In the genomic region with DNA sequence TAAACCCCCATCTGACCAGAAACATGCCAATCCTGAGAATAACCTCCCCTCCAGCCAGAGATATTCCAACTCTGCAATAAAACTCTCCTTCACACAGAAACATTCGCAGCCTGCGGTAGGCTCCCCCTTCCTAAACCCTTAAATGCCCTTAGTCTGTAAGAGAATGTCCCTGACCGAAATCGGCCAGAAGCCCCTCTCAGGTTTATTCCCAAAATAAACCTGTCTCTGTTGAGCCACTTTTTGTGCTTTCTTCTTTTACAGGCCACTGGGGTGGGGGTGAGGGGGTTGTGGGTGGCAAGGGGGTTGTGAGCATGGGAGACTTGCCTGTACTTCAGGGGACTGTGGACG, we compare ENCODE assay signal across 18 cellular contexts. TPM values are rescaled to one million over a fixed set of nuclear protein-coding genes. Genes with fewer than 3 reads are reported as not detected.
DNase-seq lines count a peak whose midpoint lies in the region; ATAC-seq, FAIRE-seq and TF ChIP-seq lines count a peak whose summit lies in the region.
"Had no signal": no experiment of that assay in that cellular context is flagged by ENCODE, and none has a peak within 500 bp of the region (broad histone marks: within the 10 kb centered on the region; RNA-seq: fewer than 3 reads in every experiment).

No MANE protein-coding gene starts in this region.

- H3K27ac ChIP-seq in HepG2 (ENCODE audit: extremely low read length, insufficient read depth, low read length) (no peak overlapping the region), right lobe of liver (no peak overlapping the region), K562 (ENCODE audit: extremely low read depth, low read depth, low read length) (no peak overlapping the region), sigmoid colon (no peak overlapping the region)
- H3K27ac ChIP-seq: 22Rv1 had no signal

- H4K20me1 ChIP-seq in HepG2 (ENCODE audit: insufficient read depth, low read length) (no peaks in the 10 kb centered on the region), K562 (replicated peaks; ENCODE audit: control insufficient read depth, insufficient read depth, low read length) (no peaks in the 10 kb centered on the region)

- peak overlapping the region; percentile 11 for H3K27ac Mint-ChIP-seq in activated CD4-positive, alpha-beta T cell treated with anti-CD3 and anti-CD28 coated beads, Interleukin-2, amount 10 ng/mL, durations not matched to agents 7 days and 5 days
- H3K27ac Mint-ChIP-seq in activated CD4-positive, alpha-beta T cell treated with anti-CD3 and anti-CD28 coated beads for 36 hours, result no peak overlapping the region
- H3K27ac Mint-ChIP-seq: HFFc6 had no signal

- FAIRE-seq in HepG2 (lab: Jason Lieb, UNC) (no peak), K562 (lab: Jason Lieb, UNC) (no peak)
- FAIRE-seq: GM19239, H1 had no signal

- no TSS peak for BruUV-seq in HepG2 (replicated peaks; lab: Mats Ljungman, UMichigan)
- BruUV-seq in K562 (replicated peaks; lab: Mats Ljungman, UMichigan), result no TSS peak

- H3K4me3 ChIP-seq in HepG2 (replicated peaks in 1 of 3; ENCODE audit: insufficient read depth in 1 of 3, low read depth in 2 of 3, low read length in 3 of 3) (no peak overlapping the region), right lobe of liver (no peak overlapping the region), K562 (no peak overlapping the region), sigmoid colon (no peak overlapping the region)
- H3K4me3 ChIP-seq: HAP-1 had no signal

- no peaks in the 10 kb centered on the region for H3K79me2 ChIP-seq in HepG2 (ENCODE audit: insufficient read depth, low read length)
- H3K79me2 ChIP-seq in K562 (ENCODE audit: control insufficient read depth, insufficient read depth, low read length), result no peaks in the 10 kb centered on the region

- H3K36me3 Mint-ChIP-seq in activated CD4-positive, alpha-beta T cell treated with anti-CD3 and anti-CD28 coated beads, Interleukin-2, amount 10 ng/mL, durations not matched to agents 7 days and 5 days (ENCODE audit: low read depth), result no peaks in the 10 kb centered on the region
- peaks cover 3% of the 10 kb centered on the region for H3K36me3 Mint-ChIP-seq in activated CD4-positive, alpha-beta T cell treated with anti-CD3 and anti-CD28 coated beads for 36 hours (ENCODE audit: low read depth)

- H3K4me1 Mint-ChIP-seq in activated CD4-positive, alpha-beta T cell treated with anti-CD3 and anti-CD28 coated beads, Interleukin-2, amount 10 ng/mL, durations not matched to agents 7 days and 5 days, result peaks cover 6% of the 10 kb centered on the region
- peaks cover 7% of the 10 kb centered on the region for H3K4me1 Mint-ChIP-seq in activated CD4-positive, alpha-beta T cell treated with anti-CD3 and anti-CD28 coated beads for 36 hours

- H3K36me3 ChIP-seq in HepG2 (replicated peaks in 1 of 2; ENCODE audit: control insufficient read depth in 1 of 2, insufficient read depth in 2 of 2, low read length in 2 of 2), result no peaks in the 10 kb centered on the region
- no peaks in the 10 kb centered on the region for H3K36me3 ChIP-seq in right lobe of liver
- no peaks in the 10 kb centered on the region for H3K36me3 ChIP-seq in K562 (ENCODE audit: control insufficient read depth, insufficient read depth, low read length)
- H3K36me3 ChIP-seq in sigmoid colon, result peaks cover 0 to 7% (median 0%) of the 10 kb centered on the region in 4 donors
- H3K36me3 ChIP-seq: HAP-1 had no signal

- TF ChIP-seq RAD21 in HepG2 (CRISPR knock-in tag; IDR thresholded peaks at IDR 0.05) (no peak), K562 (CRISPR knock-in tag; conservative IDR thresholded peaks at IDR 0.05 in 1 of 2, IDR thresholded peaks at IDR 0.05 in 1 of 2) (no peak)

- H3K9me3 Mint-ChIP-seq in activated CD4-positive, alpha-beta T cell treated with anti-CD3 and anti-CD28 coated beads, Interleukin-2, amount 10 ng/mL, durations not matched to agents 7 days and 5 days, result no peaks in the 10 kb centered on the region
- no peaks in the 10 kb centered on the region for H3K9me3 Mint-ChIP-seq in activated CD4-positive, alpha-beta T cell treated with anti-CD3 and anti-CD28 coated beads for 36 hours (ENCODE audit: low read depth)
- H3K9me3 Mint-ChIP-seq: CD8-positive, alpha-beta memory T cell; HFFc6 had no signal

- H3K9me1 ChIP-seq in K562 (ENCODE audit: control insufficient read depth, insufficient read depth, low read length), result no peaks in the 10 kb centered on the region

- CTCF ChIA-PET in activated CD4-positive, alpha-beta T cell treated with anti-CD3 and anti-CD28 coated beads, Interleukin-2, amount 10 ng/mL, durations not matched to agents 7 days and 5 days (lab: Charles Lee), result no interaction called here
- CTCF ChIA-PET in activated CD4-positive, alpha-beta T cell treated with anti-CD3 and anti-CD28 coated beads for 36 hours (lab: Charles Lee), result no interaction called here
- CTCF ChIA-PET in HepG2 (lab: Yijun Ruan, JAX; ENCODE audit: low intra/inter-chr PET ratio, low total read pairs) (no interaction called here), K562 (lab: Yijun Ruan, JAX; ENCODE audit: low intra/inter-chr PET ratio) (no interaction called here)

- no peak for ATAC-seq in activated CD4-positive, alpha-beta T cell treated with anti-CD3 and anti-CD28 coated beads for 36 hours
- ATAC-seq in HepG2, result no peak
- no peak for ATAC-seq in right lobe of liver
- ATAC-seq in K562, result no peak
- no peak for ATAC-seq in GM19467 (IDR thresholded peaks at IDR 0.05; ENCODE audit: unreplicated experiment)
- ATAC-seq in HG02885 (IDR thresholded peaks at IDR 0.05; ENCODE audit: poor library complexity, unreplicated experiment), result no peak

- no peak overlapping the region for H3K4me3 Mint-ChIP-seq in activated CD4-positive, alpha-beta T cell treated with anti-CD3 and anti-CD28 coated beads, Interleukin-2, amount 10 ng/mL, durations not matched to agents 7 days and 5 days
- no peak overlapping the region for H3K4me3 Mint-ChIP-seq in activated CD4-positive, alpha-beta T cell treated with anti-CD3 and anti-CD28 coated beads for 36 hours
- H3K4me3 Mint-ChIP-seq: CD14-positive monocyte, HFFc6 had no signal

- H3K9me3 ChIP-seq in HepG2 (ENCODE audit: low read length), result no peaks in the 10 kb centered on the region
- no peaks in the 10 kb centered on the region for H3K9me3 ChIP-seq in right lobe of liver
- H3K9me3 ChIP-seq in K562 (replicated peaks; ENCODE audit: control insufficient read depth, insufficient read depth, low read depth, low read length), result no peaks in the 10 kb centered on the region
- no peaks in the 10 kb centered on the region for H3K9me3 ChIP-seq in sigmoid colon
- H3K9me3 ChIP-seq: Caco-2, HAP-1 had no signal

- no peak for TF ChIP-seq CTCF in HepG2 (CRISPR knock-in tag; IDR thresholded peaks at IDR 0.05)
- TF ChIP-seq CTCF in right lobe of liver (IDR thresholded peaks at IDR 0.05), result no peak
- TF ChIP-seq CTCF in K562 (IDR thresholded peaks at IDR 0.05 in 2 of 3, conservative IDR thresholded peaks at IDR 0.05 in 1 of 3; ENCODE audit: insufficient read depth in 2 of 3, low read depth in 1 of 3, low read length in 3 of 3), result no peak
- no peak for TF ChIP-seq CTCF in sigmoid colon (IDR thresholded peaks at IDR 0.05)

- H3K4me2 ChIP-seq in HepG2 (ENCODE audit: low read depth, low read length), result no peak overlapping the region
- H3K4me2 ChIP-seq in K562 (ENCODE audit: insufficient read depth, low read length), result no peak overlapping the region

- no peak for TF ChIP-seq EP300 in HepG2 (IDR thresholded peaks at IDR 0.05; ENCODE audit: low read depth in 2 of 2, low read length in 2 of 2)
- no peak for TF ChIP-seq EP300 in HepG2 (CRISPR knock-in tag; IDR thresholded peaks at IDR 0.05; ENCODE audit: borderline replicate concordance)
- TF ChIP-seq EP300 in K562 (IDR thresholded peaks at IDR 0.05; ENCODE audit: low read length), result no peak
- no peak for TF ChIP-seq EP300 in sigmoid colon (IDR thresholded peaks at IDR 0.05)

- TF ChIP-seq POLR2A in HepG2 (IDR thresholded peaks at IDR 0.05; ENCODE audit: insufficient read depth in 1 of 2, low read depth in 2 of 2, low read length in 2 of 2) (no peak), right lobe of liver (IDR thresholded peaks at IDR 0.05) (no peak), K562 (conservative IDR thresholded peaks at IDR 0.05) (no peak), sigmoid colon (IDR thresholded peaks at IDR 0.05) (no peak)

- WGBS in HepG2 (ENCODE audit: low lambda C conversion rate), result 80% methylated on average over 5 of the region's 5 CpGs
- 65% methylated on average over 2 of the region's 5 CpGs for WGBS in right lobe of liver (ENCODE audit: insufficient coverage, low coverage, low lambda C conversion rate, missing lambda C conversion rate)
- 51% methylated on average over 4 of the region's 5 CpGs for WGBS in K562 (ENCODE audit: insufficient coverage, low coverage, missing lambda C conversion rate)
- 87 to 89% methylated on average over 5 of the region's 5 CpGs for WGBS in sigmoid colon, 2 donors

- H2AFZ ChIP-seq in HepG2 (ENCODE audit: low read length), result no peak overlapping the region
- no peak overlapping the region for H2AFZ ChIP-seq in K562 (ENCODE audit: low read depth, low read length)

- in situ Hi-C loops in HepG2 (cut with HindIII; ENCODE audit: extremely low pct_ligation_motif_present, low pct_unique_long_range_greater_than_20kb), result no loop called here
- in situ Hi-C loops in K562 (cut with MboI), result no loop called here

- no peaks in the 10 kb centered on the region for H3K27me3 Mint-ChIP-seq in activated CD4-positive, alpha-beta T cell treated with anti-CD3 and anti-CD28 coated beads, Interleukin-2, amount 10 ng/mL, durations not matched to agents 7 days and 5 days
- no peaks in the 10 kb centered on the region for H3K27me3 Mint-ChIP-seq in activated CD4-positive, alpha-beta T cell treated with anti-CD3 and anti-CD28 coated beads for 36 hours
- H3K27me3 Mint-ChIP-seq: CD8-positive, alpha-beta memory T cell had no signal

- DNase-seq in activated CD4-positive, alpha-beta T cell treated with anti-CD3 and anti-CD28 coated beads, Interleukin-2, amount 10 ng/mL, durations not matched to agents 7 days and 5 days, result no peak
- no peak for DNase-seq in activated CD4-positive, alpha-beta T cell treated with anti-CD3 and anti-CD28 coated beads for 36 hours
- DNase-seq in HepG2 (ENCODE audit: low spot score) (no peak), right lobe of liver (no peak), K562 (ENCODE audit: extremely low read depth in 1 of 4, low spot score in 3 of 4) (no peak), sigmoid colon (peak; percentile 47)
- DNase-seq: GF-D8, HFFc6 had no signal

- H3K27me3 ChIP-seq in HepG2 (ENCODE audit: control insufficient read depth in 1 of 2, insufficient read depth in 2 of 2, low read length in 2 of 2) (peaks cover 5 to 28% of the 10 kb centered on the region in 2 experiments; a peak in 4 of 5 replicates), right lobe of liver (no peaks in the 10 kb centered on the region), K562 (ENCODE audit: control insufficient read depth in 2 of 2, insufficient read depth in 2 of 2, low read length in 2 of 2) (peaks cover 3 to 33% of the 10 kb centered on the region in 2 experiments; a peak in 3 of 5 replicates), sigmoid colon (peaks cover 0 to 25% (median 19%) of the 10 kb centered on the region in 3 donors)

- H3K4me1 ChIP-seq in HepG2 (ENCODE audit: insufficient read depth, low read length) (peaks cover 19% of the 10 kb centered on the region), right lobe of liver (no peaks in the 10 kb centered on the region), K562 (replicated peaks in 1 of 2; ENCODE audit: control insufficient read depth in 2 of 2, insufficient read depth in 2 of 2, low read length in 2 of 2) (peaks cover 3 to 71% of the 10 kb centered on the region in 2 experiments; a peak in 2 of 5 replicates), sigmoid colon (peaks cover 0 to 16% (median 13%) of the 10 kb centered on the region in 4 donors)
- H3K4me1 ChIP-seq: Caco-2 had no signal

- intact Hi-C loops in activated CD4-positive, alpha-beta T cell treated with anti-CD3 and anti-CD28 coated beads for 36 hours (cut with DNase I, micrococcal nuclease), result no loop called here
- intact Hi-C loops in HepG2 (cut with micrococcal nuclease; ENCODE audit: unreplicated experiment) (no loop called here), right lobe of liver (cut with DNase I) (no loop called here), K562 (cut with micrococcal nuclease) (no loop called here), sigmoid colon (cut with DNase I) (no loop called here)

- H3K9ac ChIP-seq in HepG2 (ENCODE audit: insufficient read depth, low read depth, low read length), result no peak overlapping the region
- H3K9ac ChIP-seq in K562 (ENCODE audit: insufficient read depth in 1 of 2, low read depth in 2 of 2, low read length in 2 of 2), result no peak overlapping the region

- POLR2A ChIA-PET in activated CD4-positive, alpha-beta T cell treated with anti-CD3 and anti-CD28 coated beads, Interleukin-2, amount 10 ng/mL, durations not matched to agents 7 days and 5 days (lab: Charles Lee), result no interaction called here
- POLR2A ChIA-PET in activated CD4-positive, alpha-beta T cell treated with anti-CD3 and anti-CD28 coated beads for 36 hours (lab: Charles Lee), result no interaction called here
- POLR2A ChIA-PET in HepG2 (lab: Yijun Ruan, JAX), result interaction anchor here (1.0 kb wide), 2 partner anchors 13 kb away, joined by 3 to 4 read pairs; no protein-coding TSS in a partner anchor
- POLR2A ChIA-PET in K562 (lab: Yijun Ruan, JAX), result interaction anchor here (0.6 kb wide), 1 partner anchor 393 kb away, joined by 4 read pairs; no protein-coding TSS in a partner anchor

RNA-seq across cellular contexts. Expression of a gene that starts 4.6 kb away (rescaled TPM):
- total RNA-seq in activated CD4-positive, alpha-beta T cell treated with anti-CD3 and anti-CD28 coated beads, Interleukin-2, amount 10 ng/mL, durations not matched to agents 7 days and 5 days, result 10 to 100 TPM; 25.2 to 33.3 TPM
- 10 to 100 TPM; 23.7 to 36.8 TPM for total RNA-seq in activated CD4-positive, alpha-beta T cell treated with anti-CD3 and anti-CD28 coated beads for 36 hours
- total RNA-seq in HepG2 (2016; rRNA removed; fragmentation: Illumina TruSeq; extraction: Trizol) (14.1 and 16.8 TPM in 2 replicates), right lobe of liver (10 to 100 TPM in 3 of 6 experiments, 1 to 10 TPM in 3; 5.1 to 18.6 (median 11.1) TPM), K562 (2014; rRNA removed) (14.0 and 16.4 TPM in 2 replicates), K562 (2014; rRNA removed; fragmentation: Illumina TruSeq; extraction: Trizol) (3.3 and 4.1 TPM in 2 replicates), K562 (2015; rRNA removed; fragmentation: Illumina TruSeq; extraction: Trizol) (11.8 TPM in 2 replicates), K562 (2021) (25.3 and 28.1 TPM in 2 replicates), sigmoid colon (10 to 100 TPM in 3 of 4 donors, 1 to 10 TPM in 1; 8.6 to 18.2 (median 15.3) TPM)
- total RNA-seq in HepG2 (2016; cell fraction: cytosol; rRNA removed; fragmentation: Illumina TruSeq; extraction: Trizol; ENCODE audit: low read depth), result 3.3 and 4.6 TPM in 2 replicates
- total RNA-seq in HepG2 (2016; cell fraction: insoluble cytoplasmic fraction; rRNA removed; fragmentation: Illumina TruSeq; extraction: Trizol), result 14.4 and 15.6 TPM in 2 replicates
- total RNA-seq in HepG2 (2016; cell fraction: membrane; rRNA removed; fragmentation: Illumina TruSeq; extraction: Trizol), result 9.8 and 9.9 TPM in 2 replicates
- total RNA-seq in HepG2 (2016; cell fraction: nucleus; rRNA removed; fragmentation: Illumina TruSeq; extraction: Trizol), result 8.9 and 10.7 TPM in 2 replicates
- polyA plus RNA-seq in HepG2 (2011; rRNA removed) (22.1 and 29.5 TPM in 2 replicates), K562 (2011; rRNA removed) (6.7 and 7.0 TPM in 2 replicates), K562 (2014; fragmentation: Illumina TruSeq; extraction: Trizol) (15.2 and 16.6 TPM in 2 replicates), K562 (2014; fragmentation: Nextera tagmentation; extraction: Ambion mirVana) (1 to 10 TPM in 1 of 2 experiments, under 1 TPM in 1; 0.99 to 1.7 TPM), K562 (2014; rRNA removed) (17.6 and 20.7 TPM in 2 replicates), sigmoid colon (10 to 100 TPM; 28.2 to 53.2 (median 42.1) TPM)
- polyA plus RNA-seq in HepG2 (2011; cell fraction: cytosol; rRNA removed), result 24.7 and 29.1 TPM in 2 replicates
- 72.9 and 75.2 TPM in 2 replicates for polyA plus RNA-seq in HepG2 (2011; cell fraction: nucleus; rRNA removed)
- 22.4 and 26.9 TPM in 2 replicates for polyA plus RNA-seq in HepG2 (2012)
- 4.6 and 4.8 TPM in 2 replicates for polyA plus RNA-seq in HepG2 (2016; cell fraction: cytosol; fragmentation: Illumina TruSeq; extraction: Trizol; ENCODE audit: low read depth)
- polyA plus RNA-seq in HepG2 (2016; cell fraction: insoluble cytoplasmic fraction; fragmentation: Illumina TruSeq; extraction: Trizol; ENCODE audit: low read depth), result 20.7 and 24.0 TPM in 2 replicates
- polyA plus RNA-seq in HepG2 (2016; cell fraction: membrane; fragmentation: Illumina TruSeq; extraction: Trizol; ENCODE audit: low read depth), result 11.7 and 12.0 TPM in 2 replicates
- 24.3 and 25.8 TPM in 2 replicates for polyA plus RNA-seq in HepG2 (2016; cell fraction: nucleus; fragmentation: Illumina TruSeq; extraction: Trizol; ENCODE audit: insufficient read depth, low read depth)
- 3.8 and 32.9 TPM in 2 replicates for polyA minus RNA-seq in HepG2 (2011; rRNA and poly(A)+ RNA removed; ENCODE audit: low replicate concordance)
- polyA minus RNA-seq in HepG2 (2011; cell fraction: cytosol; rRNA and poly(A)+ RNA removed), result 16.2 and 16.4 TPM in 2 replicates
- polyA minus RNA-seq in HepG2 (2011; cell fraction: nucleus; rRNA and poly(A)+ RNA removed), result 5.8 and 7.5 TPM in 2 replicates
- 4.0 and 14.5 TPM in 2 replicates for total RNA-seq in K562 (2011; cell fraction: chromatin; rRNA removed; ENCODE audit: low replicate concordance)
- total RNA-seq in K562 (2011; cell fraction: nucleolus; rRNA removed), result 13.0 and 14.3 TPM in 2 replicates
- 5.5 and 8.1 TPM in 2 replicates for total RNA-seq in K562 (2011; cell fraction: nucleoplasm; rRNA removed)
- 9.9 and 25.7 TPM in 2 replicates for polyA plus RNA-seq in K562 (2011; cell fraction: cytosol; rRNA removed)
- polyA plus RNA-seq in K562 (2011; cell fraction: nucleus; rRNA removed), result 20.2 and 28.6 TPM in 2 replicates
- 11.9 and 22.1 TPM in 2 replicates for polyA plus RNA-seq in K562 (2012)
- 1.8 and 4.0 TPM in 2 replicates for polyA minus RNA-seq in K562 (2011; rRNA and poly(A)+ RNA removed)
- 3.9 and 7.0 TPM in 2 replicates for polyA minus RNA-seq in K562 (2011; cell fraction: cytosol; rRNA and poly(A)+ RNA removed)
- 5.4 and 6.8 TPM in 2 replicates for polyA minus RNA-seq in K562 (2011; cell fraction: nucleus; rRNA and poly(A)+ RNA removed)

RNA-seq across cellular contexts. Expression of a gene that starts 35.0 kb away (rescaled TPM):
- total RNA-seq in activated CD4-positive, alpha-beta T cell treated with anti-CD3 and anti-CD28 coated beads, Interleukin-2, amount 10 ng/mL, durations not matched to agents 7 days and 5 days, result 100 to 1,000 TPM; 182 to 192 TPM
- total RNA-seq in activated CD4-positive, alpha-beta T cell treated with anti-CD3 and anti-CD28 coated beads for 36 hours, result 100 to 1,000 TPM; 135 to 145 TPM
- total RNA-seq in HepG2 (2016; rRNA removed; fragmentation: Illumina TruSeq; extraction: Trizol) (6.2 and 11.9 TPM in 2 replicates), right lobe of liver (10 to 100 TPM; 31.0 to 54.8 (median 41.1) TPM), K562 (2014; rRNA removed) (0.68 and 0.73 TPM in 2 replicates), K562 (2014; rRNA removed; fragmentation: Illumina TruSeq; extraction: Trizol) (0.11 and 0.16 TPM in 2 replicates), K562 (2015; rRNA removed; fragmentation: Illumina TruSeq; extraction: Trizol) (1.1 and 1.3 TPM in 2 replicates), K562 (2021) (1.8 and 2.1 TPM in 2 replicates), sigmoid colon (10 to 100 TPM; 37.5 to 73.4 (median 60.4) TPM)
- 7.1 and 8.0 TPM in 2 replicates for total RNA-seq in HepG2 (2016; cell fraction: cytosol; rRNA removed; fragmentation: Illumina TruSeq; extraction: Trizol; ENCODE audit: low read depth)
- 5.5 and 13.2 TPM in 2 replicates for total RNA-seq in HepG2 (2016; cell fraction: insoluble cytoplasmic fraction; rRNA removed; fragmentation: Illumina TruSeq; extraction: Trizol)
- total RNA-seq in HepG2 (2016; cell fraction: membrane; rRNA removed; fragmentation: Illumina TruSeq; extraction: Trizol), result 10.5 and 12.4 TPM in 2 replicates
- 11.2 and 11.3 TPM in 2 replicates for total RNA-seq in HepG2 (2016; cell fraction: nucleus; rRNA removed; fragmentation: Illumina TruSeq; extraction: Trizol)
- polyA plus RNA-seq in HepG2 (2011; rRNA removed) (49.9 and 70.7 TPM in 2 replicates), K562 (2011; rRNA removed) (0.68 and 1.3 TPM in 2 replicates), K562 (2014; fragmentation: Illumina TruSeq; extraction: Trizol) (0.58 and 0.89 TPM in 2 replicates), K562 (2014; fragmentation: Nextera tagmentation; extraction: Ambion mirVana) (not detected), K562 (2014; rRNA removed) (1.6 and 2.3 TPM in 2 replicates), sigmoid colon (100 to 1,000 TPM in 1 of 3 donors, 10 to 100 TPM in 2; 53.5 to 185 (median 64.7) TPM)
- 24.2 and 35.1 TPM in 2 replicates for polyA plus RNA-seq in HepG2 (2011; cell fraction: cytosol; rRNA removed)
- 534 and 601 TPM in 2 replicates for polyA plus RNA-seq in HepG2 (2011; cell fraction: nucleus; rRNA removed)
- 20.3 and 22.1 TPM in 2 replicates for polyA plus RNA-seq in HepG2 (2012)
- polyA plus RNA-seq in HepG2 (2016; cell fraction: cytosol; fragmentation: Illumina TruSeq; extraction: Trizol; ENCODE audit: low read depth), result 6.2 and 6.4 TPM in 2 replicates
- 5.6 and 7.2 TPM in 2 replicates for polyA plus RNA-seq in HepG2 (2016; cell fraction: insoluble cytoplasmic fraction; fragmentation: Illumina TruSeq; extraction: Trizol; ENCODE audit: low read depth)
- 9.0 and 10.4 TPM in 2 replicates for polyA plus RNA-seq in HepG2 (2016; cell fraction: membrane; fragmentation: Illumina TruSeq; extraction: Trizol; ENCODE audit: low read depth)
- polyA plus RNA-seq in HepG2 (2016; cell fraction: nucleus; fragmentation: Illumina TruSeq; extraction: Trizol; ENCODE audit: insufficient read depth, low read depth), result 35.7 and 39.2 TPM in 2 replicates
- 0.61 and 40.6 TPM in 2 replicates for polyA minus RNA-seq in HepG2 (2011; rRNA and poly(A)+ RNA removed; ENCODE audit: low replicate concordance)
- polyA minus RNA-seq in HepG2 (2011; cell fraction: cytosol; rRNA and poly(A)+ RNA removed), result 12.6 and 13.8 TPM in 2 replicates
- polyA minus RNA-seq in HepG2 (2011; cell fraction: nucleus; rRNA and poly(A)+ RNA removed), result 32.2 and 34.3 TPM in 2 replicates
- 2.5 and 7.5 TPM in 2 replicates for total RNA-seq in K562 (2011; cell fraction: chromatin; rRNA removed; ENCODE audit: low replicate concordance)
- 4.8 and 5.5 TPM in 2 replicates for total RNA-seq in K562 (2011; cell fraction: nucleolus; rRNA removed)
- total RNA-seq in K562 (2011; cell fraction: nucleoplasm; rRNA removed), result 3.3 and 3.4 TPM in 2 replicates
- 0.97 and 1.0 TPM in 2 replicates for polyA plus RNA-seq in K562 (2011; cell fraction: cytosol; rRNA removed)
- 11.2 and 14.0 TPM in 2 replicates for polyA plus RNA-seq in K562 (2011; cell fraction: nucleus; rRNA removed)
- 3.3 and 11.5 TPM in 2 replicates for polyA plus RNA-seq in K562 (2012)
- 0.15 and 0.18 TPM in 2 replicates for polyA minus RNA-seq in K562 (2011; rRNA and poly(A)+ RNA removed)
- not detected in 2 replicates for polyA minus RNA-seq in K562 (2011; cell fraction: cytosol; rRNA and poly(A)+ RNA removed)
- 1.6 and 2.0 TPM in 2 replicates for polyA minus RNA-seq in K562 (2011; cell fraction: nucleus; rRNA and poly(A)+ RNA removed)

RNA-seq across cellular contexts. Expression of a gene that starts 41.6 kb away (rescaled TPM):
- 1 to 10 TPM; 2.9 to 3.5 TPM for total RNA-seq in activated CD4-positive, alpha-beta T cell treated with anti-CD3 and anti-CD28 coated beads, Interleukin-2, amount 10 ng/mL, durations not matched to agents 7 days and 5 days
- total RNA-seq in activated CD4-positive, alpha-beta T cell treated with anti-CD3 and anti-CD28 coated beads for 36 hours, result 1 to 10 TPM in 1 of 2 experiments, under 1 TPM in 1; 0.97 to 1.4 TPM
- total RNA-seq in HepG2 (2016; rRNA removed; fragmentation: Illumina TruSeq; extraction: Trizol) (not detected in 2 replicates), right lobe of liver (1 to 10 TPM in 2 of 6 experiments, not detected in 4; 1.2 to 2.0 TPM), K562 (2014; rRNA removed) (not detected in 2 replicates), K562 (2014; rRNA removed; fragmentation: Illumina TruSeq; extraction: Trizol) (not detected in 2 replicates), K562 (2015; rRNA removed; fragmentation: Illumina TruSeq; extraction: Trizol) (not detected in 2 replicates), K562 (2021) (not detected in 2 replicates), sigmoid colon (1 to 10 TPM in 2 of 4 donors, under 1 TPM in 1, not detected in 1; 0.66 to 3.4 (median 2.9) TPM)
- total RNA-seq in HepG2 (2016; cell fraction: cytosol; rRNA removed; fragmentation: Illumina TruSeq; extraction: Trizol; ENCODE audit: low read depth), result not detected in 2 replicates
- not detected in 2 replicates for total RNA-seq in HepG2 (2016; cell fraction: insoluble cytoplasmic fraction; rRNA removed; fragmentation: Illumina TruSeq; extraction: Trizol)
- not detected in 2 replicates for total RNA-seq in HepG2 (2016; cell fraction: membrane; rRNA removed; fragmentation: Illumina TruSeq; extraction: Trizol)
- total RNA-seq in HepG2 (2016; cell fraction: nucleus; rRNA removed; fragmentation: Illumina TruSeq; extraction: Trizol), result not detected in 2 replicates
- polyA plus RNA-seq in HepG2 (2011; rRNA removed) (0.48 and 1.6 TPM in 2 replicates), K562 (2011; rRNA removed) (not detected in 2 replicates), K562 (2014; fragmentation: Illumina TruSeq; extraction: Trizol) (not detected in 2 replicates), K562 (2014; fragmentation: Nextera tagmentation; extraction: Ambion mirVana) (not detected), K562 (2014; rRNA removed) (not detected in 2 replicates), sigmoid colon (10 to 100 TPM in 2 of 3 donors, 1 to 10 TPM in 1; 5.0 to 37.2 (median 14.8) TPM)
- polyA plus RNA-seq in HepG2 (2011; cell fraction: cytosol; rRNA removed), result 0.54 and 0.78 TPM in 2 replicates
- polyA plus RNA-seq in HepG2 (2011; cell fraction: nucleus; rRNA removed), result 3.3 and 4.7 TPM in 2 replicates
- 0.37 and 0.43 TPM in 2 replicates for polyA plus RNA-seq in HepG2 (2012)
- polyA plus RNA-seq in HepG2 (2016; cell fraction: cytosol; fragmentation: Illumina TruSeq; extraction: Trizol; ENCODE audit: low read depth), result not detected in 2 replicates
- polyA plus RNA-seq in HepG2 (2016; cell fraction: insoluble cytoplasmic fraction; fragmentation: Illumina TruSeq; extraction: Trizol; ENCODE audit: low read depth), result not detected in 2 replicates
- not detected in 2 replicates for polyA plus RNA-seq in HepG2 (2016; cell fraction: membrane; fragmentation: Illumina TruSeq; extraction: Trizol; ENCODE audit: low read depth)
- polyA plus RNA-seq in HepG2 (2016; cell fraction: nucleus; fragmentation: Illumina TruSeq; extraction: Trizol; ENCODE audit: insufficient read depth, low read depth), result not detected in 2 replicates
- 0.72 TPM in 1 of 2 replicates, not detected in the other for polyA minus RNA-seq in HepG2 (2011; rRNA and poly(A)+ RNA removed; ENCODE audit: low replicate concordance)
- polyA minus RNA-seq in HepG2 (2011; cell fraction: cytosol; rRNA and poly(A)+ RNA removed), result 1.3 TPM in 1 of 2 replicates, not detected in the other
- 0.39 and 0.62 TPM in 2 replicates for polyA minus RNA-seq in HepG2 (2011; cell fraction: nucleus; rRNA and poly(A)+ RNA removed)
- not detected in 2 replicates for total RNA-seq in K562 (2011; cell fraction: chromatin; rRNA removed; ENCODE audit: low replicate concordance)
- total RNA-seq in K562 (2011; cell fraction: nucleolus; rRNA removed), result not detected in 2 replicates
- not detected in 2 replicates for total RNA-seq in K562 (2011; cell fraction: nucleoplasm; rRNA removed)
- polyA plus RNA-seq in K562 (2011; cell fraction: cytosol; rRNA removed), result not detected in 2 replicates
- polyA plus RNA-seq in K562 (2011; cell fraction: nucleus; rRNA removed), result 0.11 and 0.18 TPM in 2 replicates
- 0.11 TPM in 1 of 2 replicates, not detected in the other for polyA plus RNA-seq in K562 (2012)
- polyA minus RNA-seq in K562 (2011; rRNA and poly(A)+ RNA removed), result not detected in 2 replicates
- polyA minus RNA-seq in K562 (2011; cell fraction: cytosol; rRNA and poly(A)+ RNA removed), result not detected in 2 replicates
- polyA minus RNA-seq in K562 (2011; cell fraction: nucleus; rRNA and poly(A)+ RNA removed), result not detected in 2 replicates
- total RNA-seq: A673, Caco-2, HFFc6 had no signal

Comparison
In these comparisons a context has a peak if more than half of its experiments do, and no peak if none do; other contexts are left out.
1. POLR2A ChIA-PET loops: an anchor here in HepG2 (1.0 kb wide) and K562 (0.6 kb wide); none called in activated CD4-positive, alpha-beta T cell treated with anti-CD3 and anti-CD28 coated beads, Interleukin-2, amount 10 ng/mL, durations not matched to agents 7 days and 5 days and activated CD4-positive, alpha-beta T cell treated with anti-CD3 and anti-CD28 coated beads for 36 hours.